Comparison of ENCODE assay signal across 14 cellular contexts in genomic region chr3:29694331-29694730, GRCh38.
DNase-seq lines count a peak whose midpoint lies in the region; ATAC-seq, FAIRE-seq and TF ChIP-seq lines count a peak whose summit lies in the region.
"Had no signal": no experiment of that assay in that cellular context is flagged by ENCODE, and none has a peak within 500 bp of the region (broad histone marks: within the 10 kb centered on the region; RNA-seq: fewer than 3 reads in every experiment).

No MANE protein-coding gene starts in this region.

- FAIRE-seq in endothelial cell of umbilical vein (lab: Jason Lieb, UNC) = no peak
- FAIRE-seq: frontal cortex had no signal

- dilution Hi-C loops in endothelial cell of umbilical vein (cut with MboI; ENCODE audit: extremely low pct_ligation_motif_present, low sequenced_read_pairs) = no loop called here

- no peaks in the 10 kb centered on the region for H3K9me2 ChIP-seq in PC-9 (ENCODE audit: insufficient read depth)

- no peaks in the 10 kb centered on the region for H3K36me3 Mint-ChIP-seq in activated T-cell treated with anti-CD3 and anti-CD28 coated beads, Interleukin-2, amount 50 U/mL, for 24 hours (ENCODE audit: low read depth)
- H3K36me3 Mint-ChIP-seq: activated CD4-positive, alpha-beta memory T cell treated with anti-CD3 and anti-CD28 coated beads for 36 hours had no signal

- 0 out of 2 replicates have a peak, but pooled peaks cover 4% of the 10 kb centered on the region for H3F3A ChIP-seq in PC-9 (ENCODE audit: insufficient read depth, low read depth)

- peaks cover 46% of the 10 kb centered on the region for H3K4me1 ChIP-seq in A673 (ENCODE audit: insufficient read depth, low read length, poor library complexity, severe bottlenecking)
- peaks cover 28% of the 10 kb centered on the region for H3K4me1 ChIP-seq in PC-9 (replicated peaks; ENCODE audit: insufficient read depth)
- peaks cover 34% of the 10 kb centered on the region for H3K4me1 ChIP-seq in endothelial cell of umbilical vein (ENCODE audit: control insufficient read depth, extremely low read depth, insufficient read depth, low read length)
- H3K4me1 ChIP-seq in osteoblast (ENCODE audit: insufficient read depth, low read length) = peaks cover 59% of the 10 kb centered on the region

- no TSS peak for BruUV-seq in A673 (replicated peaks; lab: Mats Ljungman, UMichigan)
- BruUV-seq in PC-9 (replicated peaks; lab: Mats Ljungman, UMichigan) = no TSS peak
- no TSS peak for BruUV-seq in endothelial cell of umbilical vein (replicated peaks; lab: Mats Ljungman, UMichigan)

- H3K9ac ChIP-seq in endothelial cell of umbilical vein (replicated peaks; ENCODE audit: extremely low read depth, insufficient read depth, low read length) = peak overlapping the region; percentile 86

- no peaks in the 10 kb centered on the region for H3K9me1 ChIP-seq in endothelial cell of umbilical vein (replicated peaks; ENCODE audit: control insufficient read depth, extremely low read depth, insufficient read depth, low read length)

- no peaks in the 10 kb centered on the region for H3K79me2 ChIP-seq in PC-9 (ENCODE audit: low read depth)
- no peaks in the 10 kb centered on the region for H3K79me2 ChIP-seq in endothelial cell of umbilical vein (ENCODE audit: control insufficient read depth, insufficient read depth, low read length)
- H3K79me2 ChIP-seq in osteoblast (ENCODE audit: insufficient read depth, low read length) = peaks cover 2% of the 10 kb centered on the region

- TF ChIP-seq CTCF in A673 (conservative IDR thresholded peaks at IDR 0.05; ENCODE audit: low read depth, low read length) (no peak), PC-9 (conservative IDR thresholded peaks at IDR 0.05) (no peak), endothelial cell of umbilical vein (IDR thresholded peaks at IDR 0.05; ENCODE audit: extremely low read depth in 1 of 2, insufficient read depth in 1 of 2, low read depth in 1 of 2, low read length in 2 of 2) (no peak), osteoblast (IDR thresholded peaks at IDR 0.05; ENCODE audit: extremely low read depth, low read depth, low read length) (no peak)

- H3K9me3 ChIP-seq in A673 (ENCODE audit: low read depth, low read length, poor library complexity, severe bottlenecking) (no peaks in the 10 kb centered on the region), PC-9 (ENCODE audit: insufficient read depth, low read depth) (no peaks in the 10 kb centered on the region; the same call in 1 of the 2 replicates), endothelial cell of umbilical vein (replicated peaks; ENCODE audit: control insufficient read depth, insufficient read depth, low read length) (no peaks in the 10 kb centered on the region), osteoblast (ENCODE audit: low read depth, low read length) (no peaks in the 10 kb centered on the region)

- H3K4me2 ChIP-seq in PC-9 (peak overlapping the region; percentile 45), endothelial cell of umbilical vein (ENCODE audit: insufficient read depth, low read length) (peak overlapping the region; percentile 78), osteoblast (ENCODE audit: insufficient read depth, low read length) (peak overlapping the region; percentile 80)

- H3K27ac ChIP-seq in A673 (ENCODE audit: low read depth, low read length, poor library complexity, severe bottlenecking) = peak overlapping the region; percentile 80
- H3K27ac ChIP-seq in PC-9 = peak overlapping the region; percentile 65
- peak overlapping the region; percentile 98 for H3K27ac ChIP-seq in endothelial cell of umbilical vein (ENCODE audit: insufficient read depth, low read depth, low read length)
- H3K27ac ChIP-seq in osteoblast (ENCODE audit: low read depth, low read length) = peak overlapping the region; percentile 98

- H3K4me3 Mint-ChIP-seq in activated T-cell treated with anti-CD3 and anti-CD28 coated beads, Interleukin-2, amount 50 U/mL, for 24 hours = no peak overlapping the region
- H3K4me3 Mint-ChIP-seq: activated CD4-positive, alpha-beta memory T cell treated with anti-CD3 and anti-CD28 coated beads for 36 hours had no signal

- POLR2A ChIA-PET in A673 (lab: Charles Lee; ENCODE audit: low non-redundant PET) = no interaction called here
- POLR2A ChIA-PET in PC-9 (lab: Charles Lee; ENCODE audit: unreplicated experiment) = no interaction called here
- POLR2A ChIA-PET in endothelial cell of umbilical vein (lab: Charles Lee) = interaction anchor here (0.6 to 0.8 kb wide), 2 partner anchors 69 to 95 kb away, joined by 3 to 5 read pairs; no protein-coding TSS in a partner anchor

- H3K4me1 Mint-ChIP-seq in activated T-cell treated with anti-CD3 and anti-CD28 coated beads, Interleukin-2, amount 50 U/mL, for 24 hours (ENCODE audit: low read depth) = no peaks in the 10 kb centered on the region

- intact Hi-C loops in A673 (cut with micrococcal nuclease; ENCODE audit: unreplicated experiment) = no loop called here
- intact Hi-C loops in PC-9 (cut with micrococcal nuclease; ENCODE audit: unreplicated experiment) = loop anchor here (1.0 to 2.0 kb wide), 3 partner anchors 64 to 629 kb away; partner anchors contain the start of gene RBMS3
- intact Hi-C loops in endothelial cell of umbilical vein (cut with micrococcal nuclease) = loop anchor here (1.0 to 5.0 kb wide), 11 partner anchors 11 to 778 kb away; no protein-coding TSS in a partner anchor

- CTCF ChIA-PET in A673 (lab: Charles Lee) = no interaction called here
- CTCF ChIA-PET in PC-9 (lab: Charles Lee) = no interaction called here
- CTCF ChIA-PET in endothelial cell of umbilical vein (lab: Charles Lee) = interaction anchor here (0.5 to 1.4 kb wide), 7 partner anchors 11 to 777 kb away, joined by 3 to 6 read pairs (median 4); partner anchors contain the start of gene RBMS3

- no peaks in the 10 kb centered on the region for H3K27me3 ChIP-seq in A673 (replicated peaks; ENCODE audit: insufficient read depth, low read depth, low read length, poor library complexity)
- H3K27me3 ChIP-seq in PC-9 (ENCODE audit: insufficient read depth, low read depth) = no peaks in the 10 kb centered on the region
- no peaks in the 10 kb centered on the region for H3K27me3 ChIP-seq in endothelial cell of umbilical vein (ENCODE audit: control insufficient read depth in 2 of 2, insufficient read depth in 2 of 2, low read length in 2 of 2)
- no peaks in the 10 kb centered on the region for H3K27me3 ChIP-seq in osteoblast (ENCODE audit: insufficient read depth, low read length)
- H3K27me3 ChIP-seq: dorsolateral prefrontal cortex had no signal

- no peaks in the 10 kb centered on the region for H3K36me3 ChIP-seq in A673 (ENCODE audit: insufficient read depth, low read length, poor library complexity, severe bottlenecking)
- H3K36me3 ChIP-seq in PC-9 (ENCODE audit: low read depth) = no peaks in the 10 kb centered on the region
- H3K36me3 ChIP-seq in endothelial cell of umbilical vein (ENCODE audit: control insufficient read depth in 2 of 2, extremely low read depth in 1 of 2, insufficient read depth in 2 of 2, low read length in 2 of 2) = no peaks in the 10 kb centered on the region
- H3K36me3 ChIP-seq in osteoblast (ENCODE audit: insufficient read depth, low read length) = peaks cover 2% of the 10 kb centered on the region

- no peak overlapping the region for H3K27ac Mint-ChIP-seq in activated T-cell treated with anti-CD3 and anti-CD28 coated beads, Interleukin-2, amount 50 U/mL, for 24 hours
- H3K27ac Mint-ChIP-seq: activated CD4-positive, alpha-beta memory T cell treated with anti-CD3 and anti-CD28 coated beads for 36 hours had no signal

- H3K27me3 Mint-ChIP-seq in activated T-cell treated with anti-CD3 and anti-CD28 coated beads, Interleukin-2, amount 50 U/mL, for 24 hours = peaks cover 2% of the 10 kb centered on the region

- no peak for TF ChIP-seq POLR2A in endothelial cell of umbilical vein (IDR thresholded peaks at IDR 0.05; ENCODE audit: low read depth, low read length)

- H4K20me1 ChIP-seq in PC-9 (ENCODE audit: insufficient read depth) (no peaks in the 10 kb centered on the region), endothelial cell of umbilical vein (replicated peaks; ENCODE audit: control insufficient read depth, extremely low read depth, insufficient read depth, low read length) (no peaks in the 10 kb centered on the region), osteoblast (ENCODE audit: insufficient read depth, low read length) (no peaks in the 10 kb centered on the region)

- H2AFZ ChIP-seq in PC-9 (no peak overlapping the region), endothelial cell of umbilical vein (ENCODE audit: low read depth, low read length) (peak overlapping the region; percentile 11), osteoblast (ENCODE audit: low read length) (no peak overlapping the region)

- DNase-seq in A673 (ENCODE audit: low spot score) (peak; percentile 49), PC-9 (no peak), endothelial cell of umbilical vein (ENCODE audit: low read depth, low spot score) (no peak), osteoblast (ENCODE audit: insufficient read length, low spot score, missing footprints) (peak; percentile 45), GM03348 (ENCODE audit: low spot score) (no peak), NCI-H82 (lab: John Stamatoyannopoulos, UW) (no peak)
- DNase-seq in activated T-cell treated with anti-CD3 and anti-CD28 coated beads, Interleukin-2, amount 50 U/mL, for 24 hours = no peak
- DNase-seq: activated CD4-positive, alpha-beta memory T cell treated with anti-CD3 and anti-CD28 coated beads for 36 hours; dorsolateral prefrontal cortex; NCI-H187; Right ventricle myocardium superior; stimulated activated naive CD8-positive, alpha-beta T cell treated with anti-CD3 and anti-CD28 coated beads, Interleukin-15, Interleukin-2, amounts not matched to agents 100 U/mL and 50 U/mL, for 24 hours had no signal

- ATAC-seq in GM19463 (IDR thresholded peaks at IDR 0.05; ENCODE audit: unreplicated experiment) = no peak
- ATAC-seq: stimulated activated naive CD8-positive, alpha-beta T cell treated with anti-CD3 and anti-CD28 coated beads, Interleukin-15, Interleukin-2, amounts not matched to agents 100 U/mL and 50 U/mL, for 24 hours had no signal

- no peak overlapping the region for H3K4me3 ChIP-seq in A673 (ENCODE audit: low read depth, low read length, poor library complexity, severe bottlenecking)
- H3K4me3 ChIP-seq in PC-9 = no peak overlapping the region
- no peak overlapping the region for H3K4me3 ChIP-seq in endothelial cell of umbilical vein (replicated peaks in 1 of 3; ENCODE audit: insufficient read depth in 1 of 3, low read depth in 1 of 3, low read length in 3 of 3)
- peak overlapping the region; percentile 32 for H3K4me3 ChIP-seq in osteoblast (ENCODE audit: insufficient read depth, low read length)
- H3K4me3 ChIP-seq: dorsolateral prefrontal cortex had no signal

- H3K9me3 Mint-ChIP-seq in activated T-cell treated with anti-CD3 and anti-CD28 coated beads, Interleukin-2, amount 50 U/mL, for 24 hours = no peaks in the 10 kb centered on the region
- H3K9me3 Mint-ChIP-seq: activated CD4-positive, alpha-beta memory T cell treated with anti-CD3 and anti-CD28 coated beads for 36 hours had no signal

TF ChIP-seq in endothelial cell of umbilical vein, 7 proteins besides CTCF, POLR2A, EP300 and RAD21:
- TF ChIP-seq MYC (IDR thresholded peaks at IDR 0.05; ENCODE audit: low read depth, low read length) (no peak), JUN (IDR thresholded peaks at IDR 0.05; ENCODE audit: borderline replicate concordance, insufficient read depth, insufficient read length, low read depth) (no peak)

Comparison
In these comparisons a context has a peak if more than half of its experiments do, and no peak if none do; other contexts are left out.
1. DNase-seq: peak in A673 (single experiment) and osteoblast (single experiment); none in PC-9 (0 of 2), endothelial cell of umbilical vein (single experiment), GM03348 (single experiment), NCI-H82 (single experiment) and activated T-cell treated with anti-CD3 and anti-CD28 coated beads, Interleukin-2, amount 50 U/mL, for 24 hours (single experiment).
2. Peak in every context shown above with its lines, with median percentiles within 50 percentile points of each other: H3K27ac ChIP-seq and H3K4me2 ChIP-seq.